Comparison of ENCODE assay signal across 25 cellular contexts in the genomic region with DNA sequence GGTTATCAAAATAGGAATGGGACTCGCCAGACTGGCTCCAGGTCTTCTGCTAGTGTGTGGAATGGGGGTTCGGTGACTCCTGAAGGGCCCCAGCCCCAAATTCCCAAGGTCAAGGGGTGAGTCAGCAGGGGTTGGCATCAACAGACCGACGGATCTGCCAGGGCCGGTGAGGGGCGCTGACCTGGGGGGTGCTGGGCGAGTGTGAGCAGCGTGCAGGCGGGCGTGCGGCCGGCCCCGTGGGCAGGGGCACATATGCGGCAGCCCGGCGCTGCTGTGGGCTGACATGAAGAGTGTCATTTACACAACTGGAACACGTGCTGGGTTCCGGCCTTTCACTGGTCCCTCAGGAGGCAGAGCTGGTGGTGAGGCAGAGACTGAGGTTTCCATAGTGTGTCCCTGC. TPM values are rescaled to one million over a fixed set of nuclear protein-coding genes. Genes with fewer than 3 reads are reported as not detected.
DNase-seq lines count a peak whose midpoint lies in the region; ATAC-seq and TF ChIP-seq lines count a peak whose summit lies in the region.
"Had no signal": no experiment of that assay in that cellular context is flagged by ENCODE, and none has a peak within 500 bp of the region (broad histone marks: within the 10 kb centered on the region; RNA-seq: fewer than 3 reads in every experiment).

No MANE protein-coding gene starts in this region.

- H3K4ac ChIP-seq in IMR-90 (ENCODE audit: low read depth, low read length): no peak overlapping the region

- H4K20me1 ChIP-seq in IMR-90 (ENCODE audit: insufficient read depth, low read length): peaks cover 7% of the 10 kb centered on the region

- CTCF ChIA-PET in IMR-90 (lab: Yijun Ruan, JAX): no interaction called here

- peak overlapping the region; percentile 33 for H2AFZ ChIP-seq in IMR-90 (replicated peaks; ENCODE audit: low read length, poor library complexity)
- H2AFZ ChIP-seq: GM23248 had no signal

- no peaks in the 10 kb centered on the region for H3K9me3 Mint-ChIP-seq in nephron
- H3K9me3 Mint-ChIP-seq: CD8-positive, alpha-beta T cell; H9; IgD-negative memory B cell had no signal

- peaks cover 3% of the 10 kb centered on the region; the same call in 1 of the 2 replicates for H3K27me3 ChIP-seq in IMR-90 (ENCODE audit: control insufficient read depth, insufficient read depth, low read length)
- H3K27me3 ChIP-seq in tibial nerve: no peaks in the 10 kb centered on the region
- H3K27me3 ChIP-seq: SJSA1 had no signal

- no peak overlapping the region for H2BK120ac ChIP-seq in IMR-90 (ENCODE audit: low read depth, low read length)

- no peak overlapping the region for H4K5ac ChIP-seq in IMR-90 (ENCODE audit: low read depth, low read length)

- H3K4me3 Mint-ChIP-seq in nephron: no peak overlapping the region
- H3K4me3 Mint-ChIP-seq: CD8-positive, alpha-beta T cell; H9; IgD-negative memory B cell had no signal

- dilution Hi-C loops in IMR-90 (cut with HindIII; ENCODE audit: low sequenced_read_pairs, unreplicated experiment): no loop called here

- no peak; the same call in 1 of the 2 replicates for ATAC-seq in IMR-90 (ENCODE audit: low read depth)
- ATAC-seq: CD8-positive, alpha-beta T cell; PC-3; Right ventricle myocardium inferior had no signal

- H2BK5ac ChIP-seq in IMR-90 (ENCODE audit: low read depth, low read length, poor library complexity, severe bottlenecking): no peak overlapping the region

- H2AK9ac ChIP-seq in IMR-90 (replicated peaks; ENCODE audit: low read depth, low read length, poor library complexity): no peak overlapping the region

- TF ChIP-seq POLR2A in IMR-90 (IDR thresholded peaks at IDR 0.05; ENCODE audit: low read depth, low read length) (no peak), tibial nerve (IDR thresholded peaks at IDR 0.05) (no peak)

- no peak for DNase-seq in IMR-90
- DNase-seq in choroid plexus epithelial cell (ENCODE audit: low read depth): peak; percentile 13
- DNase-seq in tibial nerve (ENCODE audit: low spot score in 2 of 2): no peak
- no peak for DNase-seq in H4 (ENCODE audit: low spot score)
- no peak for DNase-seq in ACHN
- no peak for DNase-seq in middle frontal gyrus (ENCODE audit: extremely low spot score, low spot score)
- DNase-seq: AML-193; Caco-2; CD8-positive, alpha-beta T cell; GM23248; H9; MM.1S; NCI-H1694; NCI-H2029 treated with DMSO at 0.1 percent for 48 hours; NCI-H446 treated with DMSO at 0.1 percent for 48 hours; NCI-H526; NCI-H82; NK-92 treated with Interleukin-12 subunit alpha and Interleukin-12 subunit beta, amount 100 ng/mL, for 24 hours; PC-3 had no signal

- H4K8ac ChIP-seq in IMR-90 (ENCODE audit: low read depth in 2 of 2, low read length in 2 of 2): no peak overlapping the region

- no peak overlapping the region for H3K23ac ChIP-seq in IMR-90 (ENCODE audit: low read depth, low read length)

- no peaks in the 10 kb centered on the region for H3K9me3 ChIP-seq in IMR-90 (ENCODE audit: control insufficient read depth, insufficient read depth, low read length)
- no peaks in the 10 kb centered on the region for H3K9me3 ChIP-seq in tibial nerve
- H3K9me3 ChIP-seq: Caco-2, SJSA1 had no signal

- peaks cover 52% of the 10 kb centered on the region for H3K4me1 Mint-ChIP-seq in nephron

- in situ Hi-C loops in IMR-90 (cut with MboI; ENCODE audit: low sequenced_read_pairs): no loop called here
- in situ Hi-C loops in ACHN (cut with HindIII; ENCODE audit: low pct_ligation_motif_present, low pct_unique_long_range_greater_than_20kb, low sequenced_read_pairs): no loop called here

- intact Hi-C loops in IMR-90 (cut with micrococcal nuclease): no loop called here

- H3K4me1 ChIP-seq in IMR-90 (ENCODE audit: control insufficient read depth, insufficient read depth, low read length) (peaks cover 5% of the 10 kb centered on the region; the same call in 1 of the 2 replicates), tibial nerve (peaks cover 0 to 59% (median 13%) of the 10 kb centered on the region in 4 donors)

- H3K27ac ChIP-seq in IMR-90 (ENCODE audit: insufficient read depth, low read length) (no peak overlapping the region), tibial nerve (peak overlapping the region; percentile 51 to 83 (median 60))
- H3K27ac ChIP-seq: C4-2B, GM23248, KMS-11, SJSA1 had no signal

- POLR2A ChIA-PET in IMR-90 (lab: Charles Lee; ENCODE audit: unreplicated experiment): no interaction called here

- no peak overlapping the region for H2BK15ac ChIP-seq in IMR-90 (ENCODE audit: low read depth, low read length)

- peak overlapping the region in 2 of 3 experiments; percentile 28 to 44 for H3K27ac Mint-ChIP-seq in nephron
- H3K27ac Mint-ChIP-seq: CD8-positive, alpha-beta T cell; H9 had no signal

- H3K36me3 ChIP-seq in IMR-90 (ENCODE audit: control insufficient read depth, insufficient read depth, low read length) (no peaks in the 10 kb centered on the region), tibial nerve (no peaks in the 10 kb centered on the region)
- H3K36me3 ChIP-seq: SJSA1 had no signal

- no peak for TF ChIP-seq RAD21 in IMR-90 (IDR thresholded peaks at IDR 0.05; ENCODE audit: low read length)

- no peak overlapping the region for H3K9ac ChIP-seq in IMR-90 (ENCODE audit: low read depth, low read length)
- H3K9ac ChIP-seq: GM23248, KMS-11 had no signal

- no peak overlapping the region for H3K18ac ChIP-seq in IMR-90 (ENCODE audit: low read depth, low read length)

- no peak overlapping the region for H3K56ac ChIP-seq in IMR-90 (ENCODE audit: extremely low read depth, insufficient read depth, low read length)

- H3K14ac ChIP-seq in IMR-90 (replicated peaks; ENCODE audit: low read depth, low read length): no peak overlapping the region

- H3K27me3 Mint-ChIP-seq in nephron (ENCODE audit: low read depth): peaks cover 21% of the 10 kb centered on the region

- TF ChIP-seq CTCF in IMR-90 (conservative IDR thresholded peaks at IDR 0.05; ENCODE audit: low read depth, low read length) (no peak), choroid plexus epithelial cell (conservative IDR thresholded peaks at IDR 0.05; ENCODE audit: low read depth, low read length) (no peak), nephron (IDR thresholded peaks at IDR 0.05; ENCODE audit: unreplicated experiment in 3 of 3) (no peak), tibial nerve (IDR thresholded peaks at IDR 0.05) (no peak)

- no peaks in the 10 kb centered on the region for H3K79me1 ChIP-seq in IMR-90 (ENCODE audit: low read depth in 1 of 2, low read length in 2 of 2)

- TF ChIP-seq EP300 in tibial nerve (IDR thresholded peaks at IDR 0.05): no peak

- BruUV-seq in IMR-90 (replicated peaks; lab: Mats Ljungman, UMichigan): no TSS peak

- no peak overlapping the region for H3K4me2 ChIP-seq in IMR-90 (ENCODE audit: low read depth, low read length)
- H3K4me2 ChIP-seq: KMS-11 had no signal

- no peaks in the 10 kb centered on the region for H3K36me3 Mint-ChIP-seq in nephron (ENCODE audit: low read depth)
- H3K36me3 Mint-ChIP-seq: CD8-positive, alpha-beta T cell had no signal

- WGBS in IMR-90 (ENCODE audit: extremely low coverage in 2 of 2, insufficient read length in 1 of 2), 2 experiments: 69% methylated on average over 6 of the region's 18 CpGs; no CpG with 5 or more reads in 1 of the 2 experiments
- WGBS in tibial nerve, 2 donors: 74% methylated on average over 8 to 17 of the region's 18 CpGs

- no peak overlapping the region for H4K91ac ChIP-seq in IMR-90 (ENCODE audit: insufficient read depth, low read depth, low read length)

- no peak overlapping the region for H3K4me3 ChIP-seq in IMR-90 (ENCODE audit: insufficient read depth, low read depth, low read length)
- no peak overlapping the region for H3K4me3 ChIP-seq in choroid plexus epithelial cell (ENCODE audit: low read depth, low read length)
- H3K4me3 ChIP-seq in tibial nerve: no peak overlapping the region
- H3K4me3 ChIP-seq: GM23248, SJSA1 had no signal

- no peaks in the 10 kb centered on the region; the same call in 1 of the 2 replicates for H3K9me1 ChIP-seq in IMR-90 (ENCODE audit: insufficient read depth, low read length)

- H2AK5ac ChIP-seq in IMR-90 (ENCODE audit: low read depth, low read length): no peak overlapping the region

- H2BK20ac ChIP-seq in IMR-90 (ENCODE audit: low read depth, low read length): no peak overlapping the region

TF ChIP-seq in IMR-90, 13 proteins besides CTCF, POLR2A, EP300 and RAD21 (continues in another document):
- no peak for TF ChIP-seq CHD1 (IDR thresholded peaks at IDR 0.05; ENCODE audit: low read depth, low read length)
- no peak for TF ChIP-seq MAFK (IDR thresholded peaks at IDR 0.05; ENCODE audit: low read depth, low read length)
- TF ChIP-seq, protein P1, sequence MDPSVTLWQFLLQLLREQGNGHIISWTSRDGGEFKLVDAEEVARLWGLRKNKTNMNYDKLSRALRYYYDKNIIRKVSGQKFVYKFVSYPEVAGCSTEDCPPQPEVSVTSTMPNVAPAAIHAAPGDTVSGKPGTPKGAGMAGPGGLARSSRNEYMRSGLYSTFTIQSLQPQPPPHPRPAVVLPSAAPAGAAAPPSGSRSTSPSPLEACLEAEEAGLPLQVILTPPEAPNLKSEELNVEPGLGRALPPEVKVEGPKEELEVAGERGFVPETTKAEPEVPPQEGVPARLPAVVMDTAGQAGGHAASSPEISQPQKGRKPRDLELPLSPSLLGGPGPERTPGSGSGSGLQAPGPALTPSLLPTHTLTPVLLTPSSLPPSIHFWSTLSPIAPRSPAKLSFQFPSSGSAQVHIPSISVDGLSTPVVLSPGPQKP (IDR thresholded peaks at IDR 0.05; ENCODE audit: borderline replicate concordance, low read depth, low read length): no peak
- TF ChIP-seq, protein P2, sequence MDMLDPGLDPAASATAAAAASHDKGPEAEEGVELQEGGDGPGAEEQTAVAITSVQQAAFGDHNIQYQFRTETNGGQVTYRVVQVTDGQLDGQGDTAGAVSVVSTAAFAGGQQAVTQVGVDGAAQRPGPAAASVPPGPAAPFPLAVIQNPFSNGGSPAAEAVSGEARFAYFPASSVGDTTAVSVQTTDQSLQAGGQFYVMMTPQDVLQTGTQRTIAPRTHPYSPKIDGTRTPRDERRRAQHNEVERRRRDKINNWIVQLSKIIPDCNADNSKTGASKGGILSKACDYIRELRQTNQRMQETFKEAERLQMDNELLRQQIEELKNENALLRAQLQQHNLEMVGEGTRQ (IDR thresholded peaks at IDR 0.05; ENCODE audit: low read depth, low read length): no peak
- no peak for TF ChIP-seq FOS (IDR thresholded peaks at IDR 0.05; ENCODE audit: low read depth, low read length)
- no peak for TF ChIP-seq MAZ (IDR thresholded peaks at IDR 0.05; ENCODE audit: borderline replicate concordance, low read depth, low read length)
- no peak for TF ChIP-seq CEBPB (IDR thresholded peaks at IDR 0.05; ENCODE audit: low read depth, low read length)
- TF ChIP-seq RCOR1 (IDR thresholded peaks at IDR 0.05; ENCODE audit: insufficient replicate concordance, low read length): no peak
- TF ChIP-seq BHLHE40 (IDR thresholded peaks at IDR 0.05; ENCODE audit: low read depth, low read length): no peak

RNA-seq across cellular contexts. Expression of a gene that starts 48.0 kb away (rescaled TPM):
- total RNA-seq in IMR-90 (2012; rRNA removed) (under 0.01 TPM in 2 replicates), tibial nerve (1 to 10 TPM in 1 of 4 donors, under 1 TPM in 3; 0.39 to 2.1 (median 0.52) TPM)
- polyA plus RNA-seq in IMR-90 (2012; rRNA removed): 0.07 TPM in 1 of 2 replicates, not detected in the other
- 0.08 TPM in 1 of 2 replicates, not detected in the other for polyA plus RNA-seq in IMR-90 (2012; cell fraction: cytosol; rRNA removed)
- polyA plus RNA-seq in IMR-90 (2012; cell fraction: nucleus; rRNA removed; ENCODE audit: low replicate concordance): 0.02 and 0.05 TPM in 2 replicates
- 0.80 and 1.4 TPM in 2 replicates for total RNA-seq in H4 (2014; rRNA removed; shearing (Covaris generic))
- total RNA-seq: CD8-positive, alpha-beta T cell; PC-3 had no signal
- polyA plus RNA-seq: IgD-negative memory B cell had no signal
